In the genomic region with DNA sequence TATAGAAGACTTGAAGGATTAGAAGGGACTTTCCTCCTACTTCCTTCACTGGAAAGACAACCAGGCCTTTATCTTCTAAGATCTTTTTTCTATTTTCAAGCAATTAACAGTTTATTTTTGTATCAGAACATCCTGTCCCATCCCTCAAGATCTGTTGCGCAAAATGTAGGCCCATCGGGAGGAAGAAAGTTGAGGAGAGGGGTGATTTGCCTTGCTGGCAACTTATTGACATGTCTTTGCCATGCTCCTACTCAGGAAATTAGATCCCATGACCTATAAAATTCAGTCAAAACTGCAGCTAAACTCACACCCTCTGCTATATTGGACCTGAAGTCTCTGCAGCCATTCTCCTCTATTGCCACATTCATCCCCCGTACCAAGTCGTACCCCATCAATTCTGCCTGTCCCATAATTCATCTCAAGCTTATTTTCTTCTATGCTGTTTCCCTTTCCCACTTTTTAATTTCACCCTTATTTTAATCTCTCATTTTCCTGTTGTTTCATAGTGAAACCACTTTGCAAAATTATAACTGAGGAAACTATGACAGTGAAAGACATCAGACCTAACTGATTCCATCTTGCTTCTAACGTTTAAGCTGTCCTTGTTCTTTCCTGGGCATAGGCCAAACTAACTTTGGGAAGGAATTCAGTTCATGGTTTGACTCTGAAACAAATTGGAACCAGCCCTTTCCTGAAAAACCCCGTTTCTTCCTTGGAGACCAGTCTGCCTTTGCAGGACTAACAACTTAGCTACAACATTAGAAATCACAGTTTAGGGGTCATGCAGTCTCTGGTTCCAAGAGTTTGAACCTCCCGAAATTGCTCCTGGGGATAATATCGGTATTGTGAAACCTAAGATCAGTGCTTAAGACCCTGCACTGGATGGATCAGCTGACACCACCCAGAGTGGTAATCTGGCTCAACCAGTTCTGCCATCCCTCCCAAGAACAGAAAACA, we compare ENCODE assay signal across 15 cellular contexts.
"Had no signal": no experiment of that assay in that cellular context is flagged by ENCODE, and none has a peak within 500 bp of the region (broad histone marks: within the 10 kb centered on the region; RNA-seq: fewer than 3 reads in every experiment).

No MANE protein-coding gene starts in this region.

- H3K36me3 Mint-ChIP-seq: neural progenitor cell; stimulated activated memory B cell treated with anti-CD40 and anti-IgM and Interleukin-4, amounts not matched to agents 10 μg/mL and 1 μg/mL and 100 μg/mL, for 72 hours had no signal

- H3K27me3 ChIP-seq: neural progenitor cell, transverse colon had no signal

- H3K27me3 Mint-ChIP-seq: stimulated activated memory B cell treated with anti-CD40 and anti-IgM and Interleukin-4, amounts not matched to agents 10 μg/mL and 1 μg/mL and 100 μg/mL, for 72 hours had no signal

- H3K4me3 ChIP-seq: neural progenitor cell, transverse colon had no signal

- H3K4me3 Mint-ChIP-seq: endodermal cell; neural progenitor cell; stimulated activated memory B cell treated with anti-CD40 and anti-IgM and Interleukin-4, amounts not matched to agents 10 μg/mL and 1 μg/mL and 100 μg/mL, for 72 hours had no signal

- H3K4me1 Mint-ChIP-seq: stimulated activated memory B cell treated with anti-CD40 and anti-IgM and Interleukin-4, amounts not matched to agents 10 μg/mL and 1 μg/mL and 100 μg/mL, for 72 hours had no signal

- ATAC-seq: activated naive CD4-positive, alpha-beta T cell treated with anti-CD3 and anti-CD28 coated beads, Interleukin-2, amount 50 U/mL, for 72 hours; left lobe of liver; stimulated activated memory B cell treated with anti-CD40 and anti-IgM and Interleukin-4, amounts not matched to agents 10 μg/mL and 1 μg/mL and 100 μg/mL, for 72 hours had no signal

- DNase-seq: activated CD4-positive, alpha-beta T cell treated with anti-CD3 and anti-CD28 coated beads for 48 hours; amygdala; dermis blood vessel endothelial cell; endodermal cell; erythroblast; islet precursor cell; mesendoderm; stimulated activated CD4-positive, alpha-beta T cell treated with anti-CD3 and anti-CD28 coated beads, Interleukin-1b, Interleukin-23, amount 100 ng/mL, for 48 hours; T1000; transverse colon had no signal

- H2AFZ ChIP-seq: neural progenitor cell had no signal

- H3K36me3 ChIP-seq: neural progenitor cell, transverse colon had no signal

- H3K27ac ChIP-seq: neural progenitor cell had no signal

- H3K27ac Mint-ChIP-seq: activated naive CD4-positive, alpha-beta T cell treated with anti-CD3 and anti-CD28 coated beads, Interleukin-2, amount 50 U/mL, for 72 hours; activated T-helper 2 cell treated with anti-CD3 and anti-CD28 coated beads, Interferon-gamma antibody, Interleukin-2, Interleukin-4, amounts not matched to agents 10 μg/mL and 5 μg/mL and 100 μg/mL, durations not matched to agents 14 hours and 24 hours and 36 hours; endodermal cell; neural progenitor cell; stimulated activated memory B cell treated with anti-CD40 and anti-IgM and Interleukin-4, amounts not matched to agents 10 μg/mL and 1 μg/mL and 100 μg/mL, for 72 hours had no signal
